ENCODE assay signal across 9 cellular contexts in the genomic region with DNA sequence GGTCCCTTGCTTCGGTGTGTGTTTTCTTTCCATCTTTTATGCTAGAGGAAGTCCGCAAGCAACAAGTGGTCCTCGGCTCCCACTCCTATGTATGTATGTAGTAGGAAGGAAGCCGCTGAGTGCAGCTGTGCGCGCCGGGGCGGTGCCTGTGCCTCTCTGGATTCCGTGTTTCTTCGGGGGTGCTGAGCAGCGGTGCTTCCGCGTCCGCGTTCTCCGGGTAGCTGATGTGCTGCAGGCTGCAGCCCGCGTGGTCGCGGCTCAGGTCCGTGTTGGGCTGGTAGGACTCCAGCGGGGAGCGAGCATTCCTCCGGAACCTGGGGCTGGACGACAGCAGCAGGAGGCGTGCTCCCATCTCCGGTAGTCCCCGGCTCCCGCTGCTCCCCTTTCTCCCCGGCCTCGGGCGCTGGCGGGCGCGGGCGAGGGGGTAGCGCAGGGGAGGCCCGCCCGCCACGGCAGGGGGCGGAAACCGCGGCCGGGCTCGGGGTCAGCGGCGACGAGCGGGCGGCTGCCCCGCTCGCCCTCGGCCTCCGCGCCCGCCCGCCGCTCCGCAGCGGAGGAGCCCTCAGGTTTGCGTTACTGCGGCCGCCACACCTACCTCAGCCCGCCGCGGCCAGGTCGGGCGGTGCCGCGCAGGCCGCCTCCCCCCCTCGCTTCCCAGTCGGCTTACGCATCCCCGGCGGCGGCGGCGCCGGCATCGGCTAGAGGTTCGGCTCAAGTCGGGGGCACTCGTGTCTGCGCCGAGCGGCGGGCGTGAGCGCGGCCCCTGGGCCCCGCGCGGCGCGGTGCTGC. TPM values are rescaled to one million over a fixed set of nuclear protein-coding genes. Genes with fewer than 3 reads are reported as not detected.
DNase-seq lines count a peak whose midpoint lies in the region; ATAC-seq, FAIRE-seq and TF ChIP-seq lines count a peak whose summit lies in the region.
"Had no signal": no experiment of that assay in that cellular context is flagged by ENCODE, and none has a peak within 500 bp of the region (broad histone marks: within the 10 kb centered on the region; RNA-seq: fewer than 3 reads in every experiment).

No MANE protein-coding gene starts in this region.

- DNase-seq in AG10803 (ENCODE audit: low read depth) (peak; percentile 51), NCI-H526 treated with DMSO at 0.1 percent for 48 hours (lab: John Stamatoyannopoulos, UW) (peak; percentile 79), H1 (ENCODE audit: low read depth in 1 of 2, low spot score in 2 of 2) (peak; percentile 31 to 75), mucosa of descending colon (peak; percentile 74 to 86 (median 80))
- DNase-seq in activated CD8-positive, alpha-beta memory T cell treated with anti-CD3 and anti-CD28 coated beads for 1 hour (ENCODE audit: extremely low read depth in 1 of 2, low read depth in 1 of 2) = peak; percentile 14 to 52
- peak; percentile 32 to 42 for DNase-seq in stimulated activated CD8-positive, alpha-beta memory T cell treated with anti-CD3 and anti-CD28 coated beads, Interleukin-4, amount 100 ng/mL, for 1 hour (ENCODE audit: low read depth in 2 of 2, low spot score in 1 of 2)

- peak overlapping the region; percentile 96; the same call in 1 of the 2 replicates for H2BK15ac ChIP-seq in H1 (ENCODE audit: low read length)

- peak overlapping the region; percentile 90; the same call in 1 of the 2 replicates for H4K8ac ChIP-seq in H1 (ENCODE audit: extremely low read depth, insufficient read depth, low read length)

- H3K79me2 ChIP-seq in H1 (ENCODE audit: control insufficient read depth in 1 of 2, insufficient read depth in 2 of 2, low read length in 2 of 2) = peaks cover 0 to 8% of the 10 kb centered on the region in 2 experiments; a peak in 1 of 4 replicates

- no peak overlapping the region for H2BK5ac ChIP-seq in H1 (ENCODE audit: low read depth, low read length)

- no peak for TF ChIP-seq RAD21 in H1 (IDR thresholded peaks at IDR 0.05 in 1 of 2, conservative IDR thresholded peaks at IDR 0.05 in 1 of 2; ENCODE audit: low read depth in 2 of 2, low read length in 2 of 2)

- peak overlapping the region; percentile 86 for H3K4me3 ChIP-seq in AG10803 (ENCODE audit: low read length)
- H3K4me3 ChIP-seq in H1 (ENCODE audit: extremely low read depth in 1 of 4, insufficient read depth in 2 of 4, low read depth in 3 of 4, low read length in 4 of 4) = peak overlapping the region; percentile 59 to 77 (median 74)
- H3K4me3 ChIP-seq in mucosa of descending colon = peak overlapping the region; percentile 56

- H4K91ac ChIP-seq in H1 (replicated peaks; ENCODE audit: insufficient read length, low read length) = peak overlapping the region; percentile 76

- H3K4ac ChIP-seq in H1 (replicated peaks; ENCODE audit: insufficient read length, low read depth, low read length) = peak overlapping the region; percentile 71

- peak overlapping the region; percentile 52 for H4K5ac ChIP-seq in H1 (ENCODE audit: insufficient read length, low read depth, low read length)

- H3K27ac ChIP-seq in H1 (ENCODE audit: low read depth, low read length) = no peak overlapping the region; the same call in 1 of the 2 replicates

- peaks cover 0 to 8% (median 6%) of the 10 kb centered on the region in 4 experiments; a peak in 6 of 7 replicates for H3K27me3 ChIP-seq in H1 (replicated peaks in 1 of 4; ENCODE audit: control insufficient read depth in 3 of 4, extremely low read depth in 1 of 4, insufficient read depth in 3 of 4, low read length in 3 of 4)

- H3K23ac ChIP-seq in H1 (ENCODE audit: insufficient read length) = no peak overlapping the region

- H3K9me3 ChIP-seq in H1 (ENCODE audit: insufficient read depth in 2 of 2, low read depth in 1 of 2, low read length in 1 of 2) = no peaks in the 10 kb centered on the region; a peak in 1 of 4 replicates
- no peaks in the 10 kb centered on the region for H3K9me3 ChIP-seq in mucosa of descending colon

- no peak overlapping the region for H3K14ac ChIP-seq in H1 (ENCODE audit: insufficient read length)

- peaks cover 0 to 12% of the 10 kb centered on the region in 2 experiments for H4K20me1 ChIP-seq in H1 (replicated peaks in 1 of 2; ENCODE audit: control insufficient read depth in 1 of 2, insufficient read depth in 2 of 2, low read length in 2 of 2)

- H3K4me2 ChIP-seq in H1 (ENCODE audit: insufficient read depth in 1 of 2, low read depth in 2 of 2, low read length in 2 of 2) = peak overlapping the region; percentile 66 to 98

- intact Hi-C loops in mucosa of descending colon (cut with DNase I, micrococcal nuclease) = no loop called here

- ATAC-seq in HG03135 (IDR thresholded peaks at IDR 0.05; ENCODE audit: unreplicated experiment) (peak; percentile 45), mucosa of descending colon (peak; percentile 69)

- peaks cover 18% of the 10 kb centered on the region for H3K23me2 ChIP-seq in H1 (ENCODE audit: low read depth, low read length)

- CTCF ChIA-PET in H1 (lab: Charles Lee; ENCODE audit: partially characterized antibody) = interaction anchor here (1.9 kb wide), 1 partner anchor 18 kb away, joined by 6 read pairs; no protein-coding TSS in a partner anchor

- no peak overlapping the region for H2BK20ac ChIP-seq in H1 (ENCODE audit: low read length)

- no peak overlapping the region for H3K56ac ChIP-seq in H1 (replicated peaks; ENCODE audit: insufficient read length, low read depth, low read length)

- 1% methylated on average over 33 of the region's 96 CpGs; no CpG with 5 or more reads in 1 of the 2 experiments for WGBS in H1 (ENCODE audit: extremely low coverage in 1 of 2, insufficient coverage in 1 of 2, insufficient read length in 1 of 2, insufficient replicate concordance in 2 of 2, low coverage in 1 of 2, low lambda C conversion rate in 2 of 2, missing lambda C conversion rate in 1 of 2), 2 experiments

- TF ChIP-seq POLR2A in GM18951 (IDR thresholded peaks at IDR 0.05; ENCODE audit: extremely low read depth, insufficient read depth, insufficient read length) (peak; percentile 70), H1 (IDR thresholded peaks at IDR 0.05; ENCODE audit: control extremely low read depth in 1 of 2, low read depth in 2 of 2, low read length in 2 of 2) (0 out of 3 replicates have a peak, but pooled peaks of 1 of the 2 experiments have one; percentile 10)

- H2BK120ac ChIP-seq in H1 (replicated peaks; ENCODE audit: low read depth, low read length) = peak overlapping the region; percentile 65

- TF ChIP-seq CTCF in AG10803 (conservative IDR thresholded peaks at IDR 0.05; ENCODE audit: low read length) (no peak), H1 (IDR thresholded peaks at IDR 0.05; ENCODE audit: control extremely low read depth in 1 of 3, insufficient read depth in 1 of 3, low read depth in 1 of 3, low read length in 3 of 3) (no peak), mucosa of descending colon (IDR thresholded peaks at IDR 0.05) (no peak)

- no peak overlapping the region for H2BK12ac ChIP-seq in H1 (ENCODE audit: low read depth, low read length)

- TF ChIP-seq EP300 in H1 (IDR thresholded peaks at IDR 0.05; ENCODE audit: borderline replicate concordance in 1 of 2, low read depth in 2 of 2, low read length in 2 of 2) = peak in 1 of 2 experiments; percentile 20; a peak in 1 of 3 replicates

- no peak overlapping the region; the same call in 1 of the 2 replicates for H2AFZ ChIP-seq in H1 (ENCODE audit: low read length)

- H3K4me1 ChIP-seq in H1 (replicated peaks in 1 of 4; ENCODE audit: control insufficient read depth in 3 of 4, insufficient read depth in 4 of 4, low read length in 3 of 4) (peaks cover 0 to 9% (median 5%) of the 10 kb centered on the region in 4 experiments; a peak in 5 of 7 replicates), mucosa of descending colon (ENCODE audit: low read depth) (peaks cover 23% of the 10 kb centered on the region)

- no peak overlapping the region; the same call in 1 of the 2 replicates for H3K18ac ChIP-seq in H1 (ENCODE audit: extremely low read depth, low read length)

- in situ Hi-C loops in GM18951 (cut with MboI; ENCODE audit: low sequenced_read_pairs, unreplicated experiment) = no loop called here

- no peaks in the 10 kb centered on the region; a peak in 1 of 8 replicates for H3K36me3 ChIP-seq in H1 (ENCODE audit: control insufficient read depth in 2 of 4, insufficient read depth in 4 of 4, low read length in 3 of 4)
- H3K36me3 ChIP-seq in mucosa of descending colon (ENCODE audit: low read depth) = no peaks in the 10 kb centered on the region

- peak overlapping the region in 3 of 4 experiments; percentile 24 to 47 (median 26); a peak in 4 of 7 replicates for H3K9ac ChIP-seq in H1 (replicated peaks in 1 of 4; ENCODE audit: extremely low read depth in 1 of 4, low read depth in 3 of 4, low read length in 3 of 4)

- no peak overlapping the region for H2AK5ac ChIP-seq in H1 (ENCODE audit: low read depth, low read length)

- no peak for FAIRE-seq in H1 (lab: Jason Lieb, UNC)
- FAIRE-seq: TTC549 had no signal

- POLR2A ChIA-PET in H1 (lab: Charles Lee; ENCODE audit: partially characterized antibody) = interaction anchor here (0.8 to 1.7 kb wide), 5 partner anchors 9 to 206 kb away, joined by 3 to 5 read pairs (median 3); no protein-coding TSS in a partner anchor

- no peaks in the 10 kb centered on the region; the same call in 1 of the 2 replicates for H3K79me1 ChIP-seq in H1 (ENCODE audit: low read depth, low read length)

TF ChIP-seq in H1, 55 proteins besides CTCF, POLR2A, EP300 and RAD21 (continues in another document):
- TF ChIP-seq JUND (IDR thresholded peaks at IDR 0.05; ENCODE audit: low read length) = no peak
- no peak for TF ChIP-seq CHD2 (IDR thresholded peaks at IDR 0.05; ENCODE audit: low read length)

RNA-seq across cellular contexts. Expression of gene C17orf67, which starts 0.5 kb away (rescaled TPM):
- total RNA-seq in H1 (2021; fragmentation: NEBNext Ultra II Directional; extraction: Animal tissue kit (Norgen Biotek cat#: 25700)) = 1.9 and 2.2 TPM in 2 replicates
- 0.52 and 0.67 TPM in 2 replicates for polyA plus RNA-seq in H1 (2011; rRNA removed)
- 0.72 TPM for polyA plus RNA-seq in H1 (2011; cell fraction: cytosol; rRNA removed)
- polyA plus RNA-seq in H1 (2011; cell fraction: nucleus; rRNA removed) = 1.0 TPM
- 1.1 to 1.4 TPM (median 1.1 TPM) in 4 replicates for polyA plus RNA-seq in H1 (2012, experiment 1 of 2)
- polyA plus RNA-seq in H1 (2012, experiment 2 of 2) = 0.28 TPM
- polyA plus RNA-seq in H1 (2013, experiment 1 of 2) = 1.4 TPM
- polyA plus RNA-seq in H1 (2013, experiment 2 of 2) = 1.0 TPM
- 0.32 and 0.61 TPM in 2 replicates for polyA minus RNA-seq in H1 (2011; rRNA and poly(A)+ RNA removed)
- polyA minus RNA-seq in H1 (2011; cell fraction: cytosol; rRNA and poly(A)+ RNA removed) = 0.51 TPM
- 0.50 TPM for polyA minus RNA-seq in H1 (2011; cell fraction: nucleus; rRNA and poly(A)+ RNA removed)
- 1 to 10 TPM; 1.1 to 3.4 (median 1.1) TPM for total RNA-seq in mucosa of descending colon

RNA-seq across cellular contexts. Expression of gene DGKE, which starts 0.7 kb away (rescaled TPM):
- 7.4 and 7.7 TPM in 2 replicates for total RNA-seq in H1 (2021; fragmentation: NEBNext Ultra II Directional; extraction: Animal tissue kit (Norgen Biotek cat#: 25700))
- 1.7 and 3.1 TPM in 2 replicates for polyA plus RNA-seq in H1 (2011; rRNA removed)
- polyA plus RNA-seq in H1 (2011; cell fraction: cytosol; rRNA removed) = 1.8 TPM
- polyA plus RNA-seq in H1 (2011; cell fraction: nucleus; rRNA removed) = 5.8 TPM
- polyA plus RNA-seq in H1 (2012, experiment 1 of 2) = 1.7 to 3.9 TPM (median 2.7 TPM) in 4 replicates
- 0.50 TPM for polyA plus RNA-seq in H1 (2012, experiment 2 of 2)
- polyA plus RNA-seq in H1 (2013, experiment 1 of 2) = 7.5 TPM
- polyA plus RNA-seq in H1 (2013, experiment 2 of 2) = 7.1 TPM
- polyA minus RNA-seq in H1 (2011; rRNA and poly(A)+ RNA removed) = 4.4 and 6.0 TPM in 2 replicates
- 1.9 TPM for polyA minus RNA-seq in H1 (2011; cell fraction: cytosol; rRNA and poly(A)+ RNA removed)
- 15.4 TPM for polyA minus RNA-seq in H1 (2011; cell fraction: nucleus; rRNA and poly(A)+ RNA removed)
- 10 to 100 TPM in 1 of 3 donors, 1 to 10 TPM in 2; 5.8 to 22.2 (median 9.8) TPM for total RNA-seq in mucosa of descending colon
